ENCODE assay signal across 14 cellular contexts in genomic region chr21:43467785-43468184, GRCh38. TPM values are rescaled to one million over a fixed set of nuclear protein-coding genes. Genes with fewer than 3 reads are reported as not detected.
DNase-seq lines count a peak whose midpoint lies in the region; ATAC-seq and TF ChIP-seq lines count a peak whose summit lies in the region.
"Had no signal": no experiment of that assay in that cellular context is flagged by ENCODE, and none has a peak within 500 bp of the region (broad histone marks: within the 10 kb centered on the region; RNA-seq: fewer than 3 reads in every experiment).

No MANE protein-coding gene starts in this region.

- peak overlapping the region; percentile 32 for H3K4me3 Mint-ChIP-seq in activated naive CD8-positive, alpha-beta T cell treated with anti-CD3 and anti-CD28 coated beads, Interleukin-2, amount 10 ng/mL, durations not matched to agents 7 days and 5 days
- H3K4me3 Mint-ChIP-seq in natural killer cell treated with Interleukin-12 subunit alpha and Interleukin-12 subunit beta and Interleukin-15 and Interleukin-18, amount 100 ng/mL, for 72 hours, result no peak overlapping the region
- no peak overlapping the region for H3K4me3 Mint-ChIP-seq in chondrocyte (ENCODE audit: unreplicated experiment)
- H3K4me3 Mint-ChIP-seq: activated naive CD8-positive, alpha-beta T cell; HFFc6 had no signal

- H3K36me3 Mint-ChIP-seq in activated naive CD8-positive, alpha-beta T cell treated with anti-CD3 and anti-CD28 coated beads, Interleukin-2, amount 10 ng/mL, durations not matched to agents 7 days and 5 days, result peaks cover 3% of the 10 kb centered on the region
- H3K36me3 Mint-ChIP-seq in natural killer cell treated with Interleukin-12 subunit alpha and Interleukin-12 subunit beta and Interleukin-15 and Interleukin-18, amount 100 ng/mL, for 72 hours, result no peaks in the 10 kb centered on the region
- H3K36me3 Mint-ChIP-seq in chondrocyte (ENCODE audit: low read depth), result no peaks in the 10 kb centered on the region
- H3K36me3 Mint-ChIP-seq: activated naive CD8-positive, alpha-beta T cell had no signal

- no peaks in the 10 kb centered on the region for H3K27me3 Mint-ChIP-seq in activated naive CD8-positive, alpha-beta T cell treated with anti-CD3 and anti-CD28 coated beads, Interleukin-2, amount 10 ng/mL, durations not matched to agents 7 days and 5 days
- no peaks in the 10 kb centered on the region for H3K27me3 Mint-ChIP-seq in natural killer cell treated with Interleukin-12 subunit alpha and Interleukin-12 subunit beta and Interleukin-15 and Interleukin-18, amount 100 ng/mL, for 72 hours
- no peaks in the 10 kb centered on the region for H3K27me3 Mint-ChIP-seq in chondrocyte (ENCODE audit: low read depth)
- H3K27me3 Mint-ChIP-seq: activated naive CD8-positive, alpha-beta T cell had no signal

- TF ChIP-seq CTCF in chondrocyte (IDR thresholded peaks at IDR 0.05), result no peak

- POLR2A ChIA-PET in activated naive CD8-positive, alpha-beta T cell treated with anti-CD3 and anti-CD28 coated beads, Interleukin-2, amount 10 ng/mL, durations not matched to agents 7 days and 5 days (lab: Charles Lee), result no interaction called here

- H3K27ac Mint-ChIP-seq in activated naive CD8-positive, alpha-beta T cell treated with anti-CD3 and anti-CD28 coated beads, Interleukin-2, amount 10 ng/mL, durations not matched to agents 7 days and 5 days, result peak overlapping the region; percentile 83
- H3K27ac Mint-ChIP-seq in natural killer cell treated with Interleukin-12 subunit alpha and Interleukin-12 subunit beta and Interleukin-15 and Interleukin-18, amount 100 ng/mL, for 72 hours, result peak overlapping the region in 1 of 2 donors; percentile 21
- H3K27ac Mint-ChIP-seq in chondrocyte (ENCODE audit: unreplicated experiment), result no peak overlapping the region
- H3K27ac Mint-ChIP-seq: activated naive CD8-positive, alpha-beta T cell; HFFc6 had no signal

- DNase-seq in stimulated activated CD4-positive, alpha-beta T cell treated with anti-CD3 and anti-CD28 coated beads, Interleukin-4, amount 100 ng/mL, for 24 hours, result peak; percentile 2
- DNase-seq in stimulated activated CD4-positive, alpha-beta T cell treated with anti-CD3 and anti-CD28 coated beads, Interleukin-12 subunit alpha, Interleukin-12 subunit beta, amount 100 ng/mL, for 4 hours, result no peak
- DNase-seq in activated naive CD8-positive, alpha-beta T cell treated with anti-CD3 and anti-CD28 coated beads, Interleukin-2, amount 10 ng/mL, durations not matched to agents 7 days and 5 days, result peak; percentile 20
- peak; percentile 23 for DNase-seq in natural killer cell treated with Interleukin-12 subunit alpha and Interleukin-12 subunit beta and Interleukin-15 and Interleukin-18, amount 100 ng/mL, for 72 hours (ENCODE audit: low spot score)
- DNase-seq in chondrocyte (ENCODE audit: low spot score) (no peak), OCI-M2 (lab: John Stamatoyannopoulos, UW; ENCODE audit: unreplicated experiment) (no peak), RPMI8226 (no peak)
- DNase-seq: DMS79 treated with DMSO at 0.1 percent for 48 hours, HFFc6, NCI-H524, occipital lobe, PC-9, small intestine had no signal

- no peaks in the 10 kb centered on the region for H3K4me1 Mint-ChIP-seq in activated naive CD8-positive, alpha-beta T cell treated with anti-CD3 and anti-CD28 coated beads, Interleukin-2, amount 10 ng/mL, durations not matched to agents 7 days and 5 days
- peaks cover 4 to 5% of the 10 kb centered on the region in 2 donors for H3K4me1 Mint-ChIP-seq in natural killer cell treated with Interleukin-12 subunit alpha and Interleukin-12 subunit beta and Interleukin-15 and Interleukin-18, amount 100 ng/mL, for 72 hours (ENCODE audit: low read depth in 2 of 2)
- peaks cover 3% of the 10 kb centered on the region for H3K4me1 Mint-ChIP-seq in chondrocyte (ENCODE audit: low read depth)

- no peak for ATAC-seq in activated naive CD8-positive, alpha-beta T cell treated with anti-CD3 and anti-CD28 coated beads, Interleukin-2, amount 10 ng/mL, durations not matched to agents 7 days and 5 days (ENCODE audit: low read depth)
- no peak for ATAC-seq in natural killer cell treated with Interleukin-12 subunit alpha and Interleukin-12 subunit beta and Interleukin-15 and Interleukin-18, amount 100 ng/mL, for 72 hours

- no peaks in the 10 kb centered on the region for H3K9me3 Mint-ChIP-seq in activated naive CD8-positive, alpha-beta T cell treated with anti-CD3 and anti-CD28 coated beads, Interleukin-2, amount 10 ng/mL, durations not matched to agents 7 days and 5 days
- peaks cover 4% of the 10 kb centered on the region for H3K9me3 Mint-ChIP-seq in natural killer cell treated with Interleukin-12 subunit alpha and Interleukin-12 subunit beta and Interleukin-15 and Interleukin-18, amount 100 ng/mL, for 72 hours
- no peaks in the 10 kb centered on the region for H3K9me3 Mint-ChIP-seq in chondrocyte (ENCODE audit: low read depth)
- H3K9me3 Mint-ChIP-seq: HFFc6 had no signal

RNA-seq across cellular contexts. Expression of gene SIK1, which starts 40.9 kb away (rescaled TPM):
- total RNA-seq in activated naive CD8-positive, alpha-beta T cell treated with anti-CD3 and anti-CD28 coated beads, Interleukin-2, amount 10 ng/mL, durations not matched to agents 7 days and 5 days, result 10 to 100 TPM; 25.9 to 31.6 TPM
- 10 to 100 TPM in 1 of 2 donors, 1 to 10 TPM in 1; 2.6 to 16.0 TPM for total RNA-seq in natural killer cell treated with Interleukin-12 subunit alpha and Interleukin-12 subunit beta and Interleukin-15 and Interleukin-18, amount 100 ng/mL, for 72 hours
- total RNA-seq in chondrocyte, result 53.9 to 77.7 TPM (median 60.7 TPM) in 3 replicates

Comparison
In these comparisons a context has a peak if more than half of its experiments do, and no peak if none do; other contexts are left out.
1. DNase-seq: peak in stimulated activated CD4-positive, alpha-beta T cell treated with anti-CD3 and anti-CD28 coated beads, Interleukin-4, amount 100 ng/mL, for 24 hours (single experiment), activated naive CD8-positive, alpha-beta T cell treated with anti-CD3 and anti-CD28 coated beads, Interleukin-2, amount 10 ng/mL, durations not matched to agents 7 days and 5 days (single experiment) and natural killer cell treated with Interleukin-12 subunit alpha and Interleukin-12 subunit beta and Interleukin-15 and Interleukin-18, amount 100 ng/mL, for 72 hours (single experiment); none in stimulated activated CD4-positive, alpha-beta T cell treated with anti-CD3 and anti-CD28 coated beads, Interleukin-12 subunit alpha, Interleukin-12 subunit beta, amount 100 ng/mL, for 4 hours (single experiment), chondrocyte (single experiment), OCI-M2 (single experiment) and RPMI8226 (single experiment).